1 cellular context compared by ENCODE assay signal in genomic region chr20:45880988-45881788, GRCh38.
TF ChIP-seq lines count a peak whose summit lies in the region.

TSS of gene ZSWIM1 (plus strand) at chr20:45881227. CDS start at chr20:45882593, 1,366 bp downstream.

TF ChIP-seq in K562, 482 proteins besides CTCF, POLR2A, EP300 and RAD21 (continued from another document and continues in another):
- TF ChIP-seq BCLAF1 (IDR thresholded peaks at IDR 0.05; ENCODE audit: borderline replicate concordance in 1 of 2, control insufficient read depth in 1 of 2, low read depth in 2 of 2, low read length in 1 of 2) (no peak), SNIP1 (IDR thresholded peaks at IDR 0.05; ENCODE audit: low read depth) (no peak), TCF15 (CRISPR knock-in tag; IDR thresholded peaks at IDR 0.05) (no peak), ELK1 (CRISPR knock-in tag; IDR thresholded peaks at IDR 0.05) (no peak), RHOXF2B (CRISPR knock-in tag; conservative IDR thresholded peaks at IDR 0.05) (peak; percentile 74; the same call in 1 of the 2 replicates), EHMT2 (IDR thresholded peaks at IDR 0.05) (peak; percentile 35; the same call in 1 of the 2 replicates), ZFP36 (IDR thresholded peaks at IDR 0.05; ENCODE audit: low read depth, low read length, partially characterized antibody) (peak; percentile 90), TFAP4 (CRISPR knock-in tag; IDR thresholded peaks at IDR 0.05; ENCODE audit: borderline replicate concordance) (peak; percentile 63; the same call in 1 of the 2 replicates), CREB3 (tag; conservative IDR thresholded peaks at IDR 0.05; ENCODE audit: low read depth) (peak; percentile 81), L3MBTL2 (IDR thresholded peaks at IDR 0.05) (peak; percentile 53; the same call in 1 of the 2 replicates), MTF1 (CRISPR knock-in tag; IDR thresholded peaks at IDR 0.05; ENCODE audit: borderline replicate concordance) (no peak), HCFC1 (IDR thresholded peaks at IDR 0.05; ENCODE audit: low read depth, low read length) (no peak; the same call in none of the 2 replicates), KDM4B (IDR thresholded peaks at IDR 0.05; ENCODE audit: borderline replicate concordance in 2 of 2, low read depth in 1 of 2) (no peak), TBP (optimal IDR thresholded peaks at IDR 0.05; ENCODE audit: low read depth, low read length) (peak; percentile 97), GTF3C2 (IDR thresholded peaks at IDR 0.05; ENCODE audit: borderline replicate concordance, extremely low read depth, insufficient read length) (no peak), SRF (CRISPR knock-in tag; IDR thresholded peaks at IDR 0.05) (peak in 1 of 2 experiments; percentile 56; a peak in 1 of 4 replicates), KHSRP (IDR thresholded peaks at IDR 0.05) (peak; percentile 41), HDGF (IDR thresholded peaks at IDR 0.05) (peak; percentile 77; the same call in 1 of the 2 replicates), MLLT1 (IDR thresholded peaks at IDR 0.05) (peak in 1 of 2 experiments; percentile 44; a peak in 1 of 4 replicates), FOXK2 (conservative IDR thresholded peaks at IDR 0.05 in 1 of 2, IDR thresholded peaks at IDR 0.05 in 1 of 2; ENCODE audit: low read depth in 2 of 2) (peak in 1 of 2 experiments; percentile 31; a peak in 1 of 4 replicates), SAP30 (IDR thresholded peaks at IDR 0.05; ENCODE audit: borderline replicate concordance, insufficient read depth, low read depth, low read length, poor library complexity, severe bottlenecking) (peak; percentile 68), ZBTB40 (IDR thresholded peaks at IDR 0.05) (peak; percentile 50; the same call in 1 of the 2 replicates), ZBTB40 (CRISPR knock-in tag; IDR thresholded peaks at IDR 0.05) (no peak), PBX2 (CRISPR knock-in tag; IDR thresholded peaks at IDR 0.05; ENCODE audit: low read depth) (peak; percentile 98), PBX2 (tag; conservative IDR thresholded peaks at IDR 0.05; ENCODE audit: low read depth) (peak; percentile 99), MTA2 (IDR thresholded peaks at IDR 0.05; ENCODE audit: low read depth) (peak; percentile 76), TRIM24 (IDR thresholded peaks at IDR 0.05) (0 out of 4 replicates have a peak, but pooled peaks of 1 of the 2 experiments have one; percentile 19), PYGO2 (tag; IDR thresholded peaks at IDR 0.05) (no peak), RBBP5 (IDR thresholded peaks at IDR 0.05; ENCODE audit: borderline replicate concordance, insufficient read depth, low read length, poor library complexity, severe bottlenecking) (peak; percentile 59), TAF1 (IDR thresholded peaks at IDR 0.05; ENCODE audit: control insufficient read depth, extremely low read depth, insufficient read depth, low read length, severe bottlenecking) (peak; percentile 98), MAFK (IDR thresholded peaks at IDR 0.05; ENCODE audit: low read length) (0 out of 2 replicates have a peak, but pooled peaks have one; percentile 4), ZNF830 (CRISPR knock-in tag; IDR thresholded peaks at IDR 0.05) (0 out of 2 replicates have a peak, but pooled peaks have one; percentile 72)
